In the genomic region with DNA sequence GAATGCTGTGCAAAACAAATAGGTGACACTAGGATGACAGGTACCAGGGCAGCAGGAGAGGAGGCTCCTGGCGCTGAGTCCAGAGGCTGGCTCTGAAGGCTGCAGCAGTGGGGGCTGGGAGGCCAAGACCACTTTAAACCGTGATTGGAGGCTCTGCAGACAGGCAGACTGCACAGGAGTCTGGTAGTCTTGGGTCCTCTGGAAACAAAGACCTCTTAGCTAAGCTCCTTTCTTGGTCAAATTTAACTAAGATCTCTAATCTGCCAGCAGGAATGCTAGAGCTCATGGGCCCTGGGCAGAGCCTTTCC, we compare ENCODE assay signal across 20 cellular contexts. TPM values are rescaled to one million over a fixed set of nuclear protein-coding genes. Genes with fewer than 3 reads are reported as not detected.
DNase-seq lines count a peak whose midpoint lies in the region; ATAC-seq, FAIRE-seq and TF ChIP-seq lines count a peak whose summit lies in the region.
"Had no signal": no experiment of that assay in that cellular context is flagged by ENCODE, and none has a peak within 500 bp of the region (broad histone marks: within the 10 kb centered on the region; RNA-seq: fewer than 3 reads in every experiment).

No MANE protein-coding gene starts in this region.

- POLR2A ChIA-PET in activated naive CD8-positive, alpha-beta T cell treated with anti-CD3 and anti-CD28 coated beads, Interleukin-2, amount 10 ng/mL, durations not matched to agents 7 days and 5 days (lab: Charles Lee): interaction anchor here (0.6 to 1.3 kb wide), 5 partner anchors 18 to 207 kb away, joined by 3 to 5 read pairs (median 4); partner anchors contain the start of genes GLT8D1, NEK4 and SFMBT1

- H3K27ac Mint-ChIP-seq in activated naive CD8-positive, alpha-beta T cell treated with anti-CD3 and anti-CD28 coated beads, Interleukin-2, amount 10 ng/mL, durations not matched to agents 7 days and 5 days: peak overlapping the region; percentile 61
- H3K27ac Mint-ChIP-seq in activated naive CD8-positive, alpha-beta T cell treated with anti-CD3 and anti-CD28 coated beads, Interleukin-2, amount 50 U/mL, for 24 hours: no peak overlapping the region
- no peak overlapping the region for H3K27ac Mint-ChIP-seq in T-helper 17 cell
- H3K27ac Mint-ChIP-seq: CD14-positive monocyte had no signal

- DNase-seq in activated naive CD8-positive, alpha-beta T cell treated with anti-CD3 and anti-CD28 coated beads, Interleukin-2, amount 10 ng/mL, durations not matched to agents 7 days and 5 days: no peak
- no peak for DNase-seq in activated naive CD8-positive, alpha-beta T cell treated with anti-CD3 and anti-CD28 coated beads, Interleukin-2, amount 50 U/mL, for 24 hours
- DNase-seq in WERI-Rb-1 (peak; percentile 56), osteoblast (ENCODE audit: insufficient read length, low spot score, missing footprints) (peak; percentile 32), T-helper 17 cell (no peak), HTR-8/SVneo (ENCODE audit: insufficient read length, low spot score) (no peak)
- DNase-seq: COR-L47, GF-D8, GOT3, KG1, NCI-H1048, NCI-H146, NCI-H2081 treated with DMSO at 0.1 percent for 48 hours, NCI-H510A had no signal

- no peaks in the 10 kb centered on the region for H3K27me3 Mint-ChIP-seq in activated naive CD8-positive, alpha-beta T cell treated with anti-CD3 and anti-CD28 coated beads, Interleukin-2, amount 10 ng/mL, durations not matched to agents 7 days and 5 days
- no peaks in the 10 kb centered on the region for H3K27me3 Mint-ChIP-seq in activated naive CD8-positive, alpha-beta T cell treated with anti-CD3 and anti-CD28 coated beads, Interleukin-2, amount 50 U/mL, for 24 hours
- H3K27me3 Mint-ChIP-seq in T-helper 17 cell: no peaks in the 10 kb centered on the region

- no peak overlapping the region for H2AFZ ChIP-seq in osteoblast (ENCODE audit: low read length)

- no peaks in the 10 kb centered on the region for H3K27me3 ChIP-seq in BLaER1 treated with 17β-estradiol and CSF1 and Interleukin-3, amounts not matched to agents 10 nM and 100 nM
- H3K27me3 ChIP-seq in WERI-Rb-1 (ENCODE audit: insufficient read depth, low read depth, severe bottlenecking) (no peaks in the 10 kb centered on the region), osteoblast (ENCODE audit: insufficient read depth, low read length) (no peaks in the 10 kb centered on the region)

- H3K4me2 ChIP-seq in BLaER1 treated with 17β-estradiol and CSF1 and Interleukin-3, amounts not matched to agents 10 nM and 100 nM: peak overlapping the region in 10 of 11 experiments; percentile 35 to 93 (median 78); a peak in 18 of 22 replicates
- H3K4me2 ChIP-seq in osteoblast (ENCODE audit: insufficient read depth, low read length): no peak overlapping the region

- H3K36me3 ChIP-seq in BLaER1 treated with 17β-estradiol and CSF1 and Interleukin-3, amounts not matched to agents 10 nM and 100 nM: peaks cover 6 to 32% (median 18%) of the 10 kb centered on the region in 11 experiments; a peak in 14 of 22 replicates
- H3K36me3 ChIP-seq in WERI-Rb-1: no peaks in the 10 kb centered on the region; the same call in 1 of the 2 replicates
- H3K36me3 ChIP-seq in osteoblast (ENCODE audit: insufficient read depth, low read length): peaks cover 5% of the 10 kb centered on the region

- H3K79me2 ChIP-seq in osteoblast (ENCODE audit: insufficient read depth, low read length): no peaks in the 10 kb centered on the region

- peaks cover 0 to 6% (median 0%) of the 10 kb centered on the region in 11 experiments; a peak in 2 of 22 replicates for H4K20me1 ChIP-seq in BLaER1 treated with 17β-estradiol and CSF1 and Interleukin-3, amounts not matched to agents 10 nM and 100 nM
- peaks cover 4% of the 10 kb centered on the region for H4K20me1 ChIP-seq in osteoblast (ENCODE audit: insufficient read depth, low read length)

- ATAC-seq in activated naive CD8-positive, alpha-beta T cell treated with anti-CD3 and anti-CD28 coated beads, Interleukin-2, amount 10 ng/mL, durations not matched to agents 7 days and 5 days (ENCODE audit: low read depth): no peak
- no peak for ATAC-seq in activated naive CD8-positive, alpha-beta T cell treated with anti-CD3 and anti-CD28 coated beads, Interleukin-2, amount 50 U/mL, for 24 hours
- no peak for ATAC-seq in GM21529 (IDR thresholded peaks at IDR 0.05; ENCODE audit: unreplicated experiment)
- no peak for ATAC-seq in T-helper 17 cell

- H3K9me3 ChIP-seq in BLaER1 treated with 17β-estradiol and CSF1 and Interleukin-3, amounts not matched to agents 10 nM and 100 nM (replicated peaks in 1 of 11): no peaks in the 10 kb centered on the region
- H3K9me3 ChIP-seq in WERI-Rb-1 (ENCODE audit: severe bottlenecking) (no peaks in the 10 kb centered on the region), osteoblast (ENCODE audit: low read depth, low read length) (no peaks in the 10 kb centered on the region), T-helper 17 cell (ENCODE audit: control insufficient read depth, low read length, poor library complexity, severe bottlenecking) (no peaks in the 10 kb centered on the region)

- H3K36me3 Mint-ChIP-seq in activated naive CD8-positive, alpha-beta T cell treated with anti-CD3 and anti-CD28 coated beads, Interleukin-2, amount 10 ng/mL, durations not matched to agents 7 days and 5 days: peaks cover 14% of the 10 kb centered on the region
- H3K36me3 Mint-ChIP-seq in activated naive CD8-positive, alpha-beta T cell treated with anti-CD3 and anti-CD28 coated beads, Interleukin-2, amount 50 U/mL, for 24 hours (ENCODE audit: low read depth): peaks cover 6% of the 10 kb centered on the region
- peaks cover 7% of the 10 kb centered on the region for H3K36me3 Mint-ChIP-seq in T-helper 17 cell (ENCODE audit: low read depth)

- no peak overlapping the region; a peak in 1 of 22 replicates for H3K27ac ChIP-seq in BLaER1 treated with 17β-estradiol and CSF1 and Interleukin-3, amounts not matched to agents 10 nM and 100 nM
- H3K27ac ChIP-seq in WERI-Rb-1: peak overlapping the region; percentile 64
- no peak overlapping the region for H3K27ac ChIP-seq in osteoblast (ENCODE audit: low read depth, low read length)

- H3K9me3 Mint-ChIP-seq in activated naive CD8-positive, alpha-beta T cell treated with anti-CD3 and anti-CD28 coated beads, Interleukin-2, amount 10 ng/mL, durations not matched to agents 7 days and 5 days: no peaks in the 10 kb centered on the region
- H3K9me3 Mint-ChIP-seq in activated naive CD8-positive, alpha-beta T cell treated with anti-CD3 and anti-CD28 coated beads, Interleukin-2, amount 50 U/mL, for 24 hours: no peaks in the 10 kb centered on the region

- no peak overlapping the region for H3K4me3 ChIP-seq in BLaER1 treated with 17β-estradiol and CSF1 and Interleukin-3, amounts not matched to agents 10 nM and 100 nM
- H3K4me3 ChIP-seq in WERI-Rb-1 (ENCODE audit: low read depth, low read length): no peak overlapping the region
- no peak overlapping the region for H3K4me3 ChIP-seq in osteoblast (ENCODE audit: insufficient read depth, low read length)

- peaks cover 33% of the 10 kb centered on the region for H3K4me1 Mint-ChIP-seq in activated naive CD8-positive, alpha-beta T cell treated with anti-CD3 and anti-CD28 coated beads, Interleukin-2, amount 10 ng/mL, durations not matched to agents 7 days and 5 days
- peaks cover 13% of the 10 kb centered on the region for H3K4me1 Mint-ChIP-seq in activated naive CD8-positive, alpha-beta T cell treated with anti-CD3 and anti-CD28 coated beads, Interleukin-2, amount 50 U/mL, for 24 hours
- H3K4me1 Mint-ChIP-seq in T-helper 17 cell: peaks cover 23% of the 10 kb centered on the region

- peaks cover 47 to 100% (median 96%) of the 10 kb centered on the region in 10 experiments for H3K4me1 ChIP-seq in BLaER1 treated with 17β-estradiol and CSF1 and Interleukin-3, amounts not matched to agents 10 nM and 100 nM
- H3K4me1 ChIP-seq in osteoblast (ENCODE audit: insufficient read depth, low read length): no peaks in the 10 kb centered on the region

- peak overlapping the region in 1 of 11 experiments; percentile 36; a peak in 1 of 22 replicates for H3K9ac ChIP-seq in BLaER1 treated with 17β-estradiol and CSF1 and Interleukin-3, amounts not matched to agents 10 nM and 100 nM

- TF ChIP-seq CTCF in WERI-Rb-1 (IDR thresholded peaks at IDR 0.05; ENCODE audit: low read depth, low read length) (no peak), osteoblast (IDR thresholded peaks at IDR 0.05; ENCODE audit: extremely low read depth, low read depth, low read length) (no peak)

- no peak for FAIRE-seq in HTR-8/SVneo (lab: Jason Lieb, UNC)

- peak overlapping the region; percentile 49 for H3K4me3 Mint-ChIP-seq in activated naive CD8-positive, alpha-beta T cell treated with anti-CD3 and anti-CD28 coated beads, Interleukin-2, amount 10 ng/mL, durations not matched to agents 7 days and 5 days
- H3K4me3 Mint-ChIP-seq in activated naive CD8-positive, alpha-beta T cell treated with anti-CD3 and anti-CD28 coated beads, Interleukin-2, amount 50 U/mL, for 24 hours: no peak overlapping the region
- H3K4me3 Mint-ChIP-seq in T-helper 17 cell: no peak overlapping the region
- H3K4me3 Mint-ChIP-seq: CD14-positive monocyte had no signal

RNA-seq across cellular contexts. Expression of gene MUSTN1, which starts 4.4 kb away (rescaled TPM):
- 1 to 10 TPM; 1.3 to 1.9 TPM for total RNA-seq in activated naive CD8-positive, alpha-beta T cell treated with anti-CD3 and anti-CD28 coated beads, Interleukin-2, amount 10 ng/mL, durations not matched to agents 7 days and 5 days
- total RNA-seq in osteoblast: 1.4 TPM in 1 of 2 replicates, not detected in the other
- total RNA-seq in T-helper 17 cell: 10 to 100 TPM; 12.3 to 16.0 TPM
- total RNA-seq: A673, Daoy, MCF 10A had no signal

RNA-seq across cellular contexts. Expression of gene ITIH4, which starts 8.8 kb away (rescaled TPM):
- total RNA-seq in activated naive CD8-positive, alpha-beta T cell treated with anti-CD3 and anti-CD28 coated beads, Interleukin-2, amount 10 ng/mL, durations not matched to agents 7 days and 5 days: 10 to 100 TPM; 29.2 to 30.7 TPM
- 2.5 and 3.5 TPM in 2 replicates for total RNA-seq in osteoblast
- total RNA-seq in T-helper 17 cell: 10 to 100 TPM; 25.8 to 40.6 TPM

RNA-seq across cellular contexts. Expression of gene ITIH3, which starts 44.6 kb away (rescaled TPM):
- not detected for total RNA-seq in activated naive CD8-positive, alpha-beta T cell treated with anti-CD3 and anti-CD28 coated beads, Interleukin-2, amount 10 ng/mL, durations not matched to agents 7 days and 5 days
- total RNA-seq in osteoblast (under 0.01 TPM in 1 of 2 replicates, not detected in the other), T-helper 17 cell (not detected)
- total RNA-seq: A673, Daoy, MCF 10A had no signal

RNA-seq across cellular contexts. Expression of gene STIMATE, which starts 58.1 kb away (rescaled TPM):
- 10 to 100 TPM; 38.5 to 39.1 TPM for total RNA-seq in activated naive CD8-positive, alpha-beta T cell treated with anti-CD3 and anti-CD28 coated beads, Interleukin-2, amount 10 ng/mL, durations not matched to agents 7 days and 5 days
- 11.5 and 18.5 TPM in 2 replicates for total RNA-seq in osteoblast
- total RNA-seq in T-helper 17 cell: 10 to 100 TPM; 41.1 to 42.6 TPM

Comparison
In these comparisons a context has a peak if more than half of its experiments do, and no peak if none do; other contexts are left out.
1. DNase-seq: peak in WERI-Rb-1 (single experiment) and osteoblast (single experiment); none in activated naive CD8-positive, alpha-beta T cell treated with anti-CD3 and anti-CD28 coated beads, Interleukin-2, amount 10 ng/mL, durations not matched to agents 7 days and 5 days (single experiment), activated naive CD8-positive, alpha-beta T cell treated with anti-CD3 and anti-CD28 coated beads, Interleukin-2, amount 50 U/mL, for 24 hours (single experiment), T-helper 17 cell (0 of 3) and HTR-8/SVneo (single experiment).